Comparison of ENCODE assay signal across 16 cellular contexts in the genomic region with DNA sequence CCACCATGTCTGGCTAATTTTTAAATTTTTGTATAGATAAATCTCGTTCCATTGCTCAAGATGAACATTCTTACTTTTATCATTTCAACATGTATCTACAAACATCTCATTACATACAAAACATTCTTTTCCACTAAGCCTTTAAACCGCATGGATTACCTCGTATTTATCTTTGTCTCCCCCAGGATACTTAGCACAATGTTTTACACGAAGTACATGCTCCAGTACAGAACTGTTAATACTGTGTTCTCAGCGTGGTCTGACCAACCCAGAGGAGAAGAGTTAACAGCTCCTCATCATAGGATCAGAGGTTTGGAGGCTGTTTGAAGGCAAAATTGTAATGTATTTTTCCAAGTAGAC. TPM values are rescaled to one million over a fixed set of nuclear protein-coding genes. Genes with fewer than 3 reads are reported as not detected.
DNase-seq lines count a peak whose midpoint lies in the region; ATAC-seq and TF ChIP-seq lines count a peak whose summit lies in the region.
"Had no signal": no experiment of that assay in that cellular context is flagged by ENCODE, and none has a peak within 500 bp of the region (broad histone marks: within the 10 kb centered on the region; RNA-seq: fewer than 3 reads in every experiment).

No MANE protein-coding gene starts in this region.

- no peak for ATAC-seq in HG03378 (IDR thresholded peaks at IDR 0.05; ENCODE audit: unreplicated experiment)

- peaks cover 0 to 56% (median 13%) of the 10 kb centered on the region in 11 experiments; a peak in 14 of 22 replicates for H4K20me1 ChIP-seq in BLaER1 treated with 17β-estradiol and CSF1 and Interleukin-3, amounts not matched to agents 10 nM and 100 nM

- POLR2A ChIA-PET in CD8-positive, alpha-beta memory T cell (lab: Charles Lee): no interaction called here

- peak overlapping the region; percentile 71 for H3K27ac Mint-ChIP-seq in nephron progenitor cell
- H3K27ac Mint-ChIP-seq in CD8-positive, alpha-beta memory T cell: peak overlapping the region in 2 of 8 donors; percentile 45 to 51

- H3K27me3 Mint-ChIP-seq in nephron progenitor cell (ENCODE audit: low read depth, poor library complexity): no peaks in the 10 kb centered on the region
- H3K27me3 Mint-ChIP-seq in CD8-positive, alpha-beta memory T cell: no peaks in the 10 kb centered on the region
- H3K27me3 Mint-ChIP-seq: CD4-positive, alpha-beta memory T cell had no signal

- H3K9ac ChIP-seq in BLaER1 treated with 17β-estradiol and CSF1 and Interleukin-3, amounts not matched to agents 10 nM and 100 nM: no peak overlapping the region
- H3K9ac ChIP-seq: SK-N-SH had no signal

- peaks cover 37% of the 10 kb centered on the region for H3K36me3 Mint-ChIP-seq in nephron progenitor cell (ENCODE audit: low read depth)
- peaks cover 0 to 21% (median 20%) of the 10 kb centered on the region in 3 donors for H3K36me3 Mint-ChIP-seq in CD8-positive, alpha-beta memory T cell

- no peaks in the 10 kb centered on the region for H3K9me3 ChIP-seq in BLaER1 treated with 17β-estradiol and CSF1 and Interleukin-3, amounts not matched to agents 10 nM and 100 nM (replicated peaks in 1 of 11)
- H3K9me3 ChIP-seq in CD8-positive, alpha-beta memory T cell (ENCODE audit: low read length): no peaks in the 10 kb centered on the region
- H3K9me3 ChIP-seq: BE2C, SK-N-SH had no signal

- no peaks in the 10 kb centered on the region for H3K9me3 Mint-ChIP-seq in nephron progenitor cell
- H3K9me3 Mint-ChIP-seq in CD8-positive, alpha-beta memory T cell: no peaks in the 10 kb centered on the region
- H3K9me3 Mint-ChIP-seq: CD4-positive, alpha-beta memory T cell had no signal

- peaks cover 46% of the 10 kb centered on the region for H3K4me1 Mint-ChIP-seq in nephron progenitor cell
- peaks cover 38 to 71% (median 66%) of the 10 kb centered on the region in 3 donors for H3K4me1 Mint-ChIP-seq in CD8-positive, alpha-beta memory T cell

- 0 out of 22 replicates have a peak overlapping the region, but pooled peaks of 1 of the 11 experiments have one; percentile 97 for H3K27ac ChIP-seq in BLaER1 treated with 17β-estradiol and CSF1 and Interleukin-3, amounts not matched to agents 10 nM and 100 nM
- H3K27ac ChIP-seq in CD8-positive, alpha-beta memory T cell (ENCODE audit: low read depth, low read length): no peak overlapping the region

- no peak for TF ChIP-seq CTCF in nephron progenitor cell (IDR thresholded peaks at IDR 0.05)

- no peaks in the 10 kb centered on the region for H3K27me3 ChIP-seq in BLaER1 treated with 17β-estradiol and CSF1 and Interleukin-3, amounts not matched to agents 10 nM and 100 nM
- no peaks in the 10 kb centered on the region for H3K27me3 ChIP-seq in CD8-positive, alpha-beta memory T cell (ENCODE audit: insufficient read depth, low read length, poor library complexity, severe bottlenecking)
- H3K27me3 ChIP-seq: BE2C had no signal

- CTCF ChIA-PET in CD8-positive, alpha-beta memory T cell (lab: Charles Lee): interaction anchor here (1.2 to 2.8 kb wide), 4 partner anchors 14 to 56 kb away, joined by 3 to 13 read pairs (median 7); no protein-coding TSS in a partner anchor

- peaks cover 61 to 90% (median 84%) of the 10 kb centered on the region in 10 experiments for H3K4me1 ChIP-seq in BLaER1 treated with 17β-estradiol and CSF1 and Interleukin-3, amounts not matched to agents 10 nM and 100 nM
- H3K4me1 ChIP-seq in CD8-positive, alpha-beta memory T cell (ENCODE audit: insufficient read depth, low read length): peaks cover 10% of the 10 kb centered on the region
- H3K4me1 ChIP-seq: BE2C had no signal

- peak overlapping the region in 7 of 11 experiments; percentile 10 to 99 (median 96); a peak in 8 of 22 replicates for H3K4me2 ChIP-seq in BLaER1 treated with 17β-estradiol and CSF1 and Interleukin-3, amounts not matched to agents 10 nM and 100 nM
- H3K4me2 ChIP-seq: SK-N-SH had no signal

- peak; percentile 52 for DNase-seq in NCI-H82 (lab: John Stamatoyannopoulos, UW)
- DNase-seq in dedifferentiated amniotic fluid mesenchymal stem cell (ENCODE audit: extremely low spot score): peak; percentile 25
- DNase-seq in nephron progenitor cell: no peak
- DNase-seq in CD8-positive, alpha-beta memory T cell: no peak
- no peak for DNase-seq in anterior cingulate cortex (lab: John Stamatoyannopoulos, UW)
- no peak for DNase-seq in NCI-H1694 treated with DMSO at 0.1 percent for 48 hours (lab: John Stamatoyannopoulos, UW)
- DNase-seq: 8988T; BE2C; CD4-positive, alpha-beta memory T cell; Kasumi-1; NCI-H1105 treated with DMSO at 0.1 percent for 48 hours; NCI-H1694; SHP77; SK-N-SH had no signal

- H3K4me3 ChIP-seq in BLaER1 treated with 17β-estradiol and CSF1 and Interleukin-3, amounts not matched to agents 10 nM and 100 nM: no peak overlapping the region
- no peak overlapping the region for H3K4me3 ChIP-seq in CD8-positive, alpha-beta memory T cell (ENCODE audit: low read length)

- H3K4me3 Mint-ChIP-seq in nephron progenitor cell: no peak overlapping the region
- H3K4me3 Mint-ChIP-seq in CD8-positive, alpha-beta memory T cell: no peak overlapping the region

- peaks cover 0 to 48% (median 33%) of the 10 kb centered on the region in 11 experiments; a peak in 18 of 22 replicates for H3K36me3 ChIP-seq in BLaER1 treated with 17β-estradiol and CSF1 and Interleukin-3, amounts not matched to agents 10 nM and 100 nM
- H3K36me3 ChIP-seq in CD8-positive, alpha-beta memory T cell (ENCODE audit: insufficient read depth, low read length): no peaks in the 10 kb centered on the region
- H3K36me3 ChIP-seq: BE2C had no signal

RNA-seq across cellular contexts. Expression of a gene that starts 7.4 kb away (rescaled TPM):
- total RNA-seq in CD8-positive, alpha-beta memory T cell: 10 to 100 TPM; 19.4 to 19.6 TPM
- polyA plus RNA-seq in CD8-positive, alpha-beta memory T cell: 2.9 TPM

RNA-seq across cellular contexts. Expression of a gene that starts 29.0 kb away (rescaled TPM):
- 10 to 100 TPM; 80.7 TPM for total RNA-seq in CD8-positive, alpha-beta memory T cell
- 13.6 TPM for polyA plus RNA-seq in CD8-positive, alpha-beta memory T cell

Comparison
In these comparisons a context has a peak if more than half of its experiments do, and no peak if none do; other contexts are left out.
1. DNase-seq: peak in NCI-H82 (single experiment) and dedifferentiated amniotic fluid mesenchymal stem cell (single experiment); none in nephron progenitor cell (single experiment), CD8-positive, alpha-beta memory T cell (0 of 5), anterior cingulate cortex (0 of 58) and NCI-H1694 treated with DMSO at 0.1 percent for 48 hours (single experiment).